21 cellular contexts compared by ENCODE assay signal in genomic region chr17:8739104-8739503, GRCh38. TPM values are rescaled to one million over a fixed set of nuclear protein-coding genes. Genes with fewer than 3 reads are reported as not detected.
DNase-seq lines count a peak whose midpoint lies in the region; ATAC-seq and TF ChIP-seq lines count a peak whose summit lies in the region.
"Had no signal": no experiment of that assay in that cellular context is flagged by ENCODE, and none has a peak within 500 bp of the region (broad histone marks: within the 10 kb centered on the region; RNA-seq: fewer than 3 reads in every experiment).

No MANE protein-coding gene starts in this region.

- no peaks in the 10 kb centered on the region for H3K27me3 ChIP-seq in CD4-positive, alpha-beta memory T cell (ENCODE audit: insufficient read depth, low read length)

- H3K36me3 Mint-ChIP-seq in CD4-positive, alpha-beta memory T cell = no peaks in the 10 kb centered on the region
- no peaks in the 10 kb centered on the region for H3K36me3 Mint-ChIP-seq in T-cell
- H3K36me3 Mint-ChIP-seq in neural crest cell (ENCODE audit: low read depth) = no peaks in the 10 kb centered on the region

- H3K36me3 ChIP-seq in CD4-positive, alpha-beta memory T cell (ENCODE audit: insufficient read depth, low read length) = no peaks in the 10 kb centered on the region

- no peaks in the 10 kb centered on the region for H3K27me3 Mint-ChIP-seq in CD4-positive, alpha-beta memory T cell
- H3K27me3 Mint-ChIP-seq in T-cell (no peaks in the 10 kb centered on the region), neural crest cell (ENCODE audit: low read depth) (peaks cover 8% of the 10 kb centered on the region)
- H3K27me3 Mint-ChIP-seq: stimulated activated naive CD8-positive, alpha-beta T cell treated with anti-CD3 and anti-CD28 coated beads, Interleukin-15, Interleukin-2, amounts not matched to agents 100 ng/mL and 50 ng/mL, for 24 hours had no signal

- H3K4me3 Mint-ChIP-seq in CD4-positive, alpha-beta memory T cell = peak overlapping the region in 6 of 8 donors; percentile 6 to 87 (median 44)
- H3K4me3 Mint-ChIP-seq in T-cell = peak overlapping the region in 2 of 3 donors; percentile 28 to 82
- H3K4me3 Mint-ChIP-seq in neural crest cell = peak overlapping the region; percentile 34

- intact Hi-C loops in CD4-positive, alpha-beta memory T cell (cut with micrococcal nuclease) = no loop called here

- TF ChIP-seq CTCF in neural crest cell (conservative IDR thresholded peaks at IDR 0.05) = no peak

- no peak for ATAC-seq in T-cell (replicated peaks in 1 of 4)
- no peak for ATAC-seq in GM21360 (IDR thresholded peaks at IDR 0.05; ENCODE audit: unreplicated experiment)

- no peak overlapping the region for H3K27ac ChIP-seq in CD4-positive, alpha-beta memory T cell (ENCODE audit: low read depth, low read length)

- H3K4me3 ChIP-seq in CD4-positive, alpha-beta memory T cell (ENCODE audit: low read length in 2 of 2) = no peak overlapping the region

- no peak for DNase-seq in CD4-positive, alpha-beta memory T cell
- DNase-seq in T-cell (no peak), iPS-NIHi11 (ENCODE audit: low spot score) (peak; percentile 79), neural crest cell (ENCODE audit: low read depth, low spot score) (peak; percentile 26), NCI-H2081 (lab: John Stamatoyannopoulos, UW) (no peak), COLO668 (lab: John Stamatoyannopoulos, UW; ENCODE audit: unreplicated experiment) (no peak), pons (ENCODE audit: low spot score) (no peak)
- DNase-seq: activated CD4-positive, CD25-positive, alpha-beta regulatory T cell treated with anti-CD3 and anti-CD28 coated beads, Interleukin-2, amount 50 U/mL, for 72 hours; amygdala; cerebellar nuclear complex; NCI-H1694 treated with DMSO at 0.1 percent for 48 hours; SHP77 had no signal

- POLR2A ChIA-PET in CD4-positive, alpha-beta memory T cell (lab: Charles Lee; ENCODE audit: partially characterized antibody) = no interaction called here
- POLR2A ChIA-PET in T-cell (lab: Charles Lee) = no interaction called here

- peaks cover 14% of the 10 kb centered on the region for H3K4me1 ChIP-seq in CD4-positive, alpha-beta memory T cell (ENCODE audit: insufficient read depth, low read length)

- peaks cover 0 to 3% (median 0%) of the 10 kb centered on the region in 8 donors for H3K9me3 Mint-ChIP-seq in CD4-positive, alpha-beta memory T cell
- H3K9me3 Mint-ChIP-seq in T-cell (no peaks in the 10 kb centered on the region), neural crest cell (no peaks in the 10 kb centered on the region)
- H3K9me3 Mint-ChIP-seq: stimulated activated naive CD8-positive, alpha-beta T cell treated with anti-CD3 and anti-CD28 coated beads, Interleukin-15, Interleukin-2, amounts not matched to agents 100 ng/mL and 50 ng/mL, for 24 hours had no signal

- CTCF ChIA-PET in CD4-positive, alpha-beta memory T cell (lab: Charles Lee; ENCODE audit: partially characterized antibody) = no interaction called here
- CTCF ChIA-PET in T-cell (lab: Charles Lee) = no interaction called here

- peaks cover 7 to 21% (median 12%) of the 10 kb centered on the region in 4 donors for H3K4me1 Mint-ChIP-seq in CD4-positive, alpha-beta memory T cell
- peaks cover 14 to 21% (median 16%) of the 10 kb centered on the region in 3 donors for H3K4me1 Mint-ChIP-seq in T-cell
- peaks cover 16% of the 10 kb centered on the region for H3K4me1 Mint-ChIP-seq in neural crest cell

- H3K9me3 ChIP-seq in CD4-positive, alpha-beta memory T cell (ENCODE audit: control insufficient read depth in 1 of 2, low read length in 2 of 2) = no peaks in the 10 kb centered on the region

- peak overlapping the region in 1 of 7 donors; percentile 58 for H3K27ac Mint-ChIP-seq in CD4-positive, alpha-beta memory T cell
- no peak overlapping the region for H3K27ac Mint-ChIP-seq in T-cell
- H3K27ac Mint-ChIP-seq in neural crest cell (ENCODE audit: unreplicated experiment) = peak overlapping the region; percentile 35

RNA-seq across cellular contexts. Expression of gene CCDC42, which starts 5.5 kb away (rescaled TPM):
- total RNA-seq in CD4-positive, alpha-beta memory T cell = under 1 TPM; 0.32 to 0.64 TPM
- polyA plus RNA-seq in CD4-positive, alpha-beta memory T cell = not detected
- total RNA-seq in T-cell = under 1 TPM in 1 of 5 donors, not detected in 4; 0.46 TPM
- total RNA-seq in neural crest cell = not detected in 2 replicates
- total RNA-seq: endothelial cell of umbilical vein, fibroblast of villous mesenchyme, liver, NCI-H460, renal cortical epithelial cell, urinary bladder had no signal
- polyA plus RNA-seq: endothelial cell of umbilical vein, neural cell had no signal

RNA-seq across cellular contexts. Expression of gene SPDYE4, which starts 19.2 kb away (rescaled TPM):
- not detected for total RNA-seq in CD4-positive, alpha-beta memory T cell
- polyA plus RNA-seq in CD4-positive, alpha-beta memory T cell = not detected
- not detected for total RNA-seq in T-cell
- not detected in 2 replicates for total RNA-seq in neural crest cell
- total RNA-seq: endothelial cell of umbilical vein, fibroblast of villous mesenchyme, liver, NCI-H460, renal cortical epithelial cell, urinary bladder had no signal
- polyA plus RNA-seq: endothelial cell of umbilical vein, liver, neural cell, urinary bladder had no signal

Comparison
In these comparisons a context has a peak if more than half of its experiments do, and no peak if none do; other contexts are left out.
1. DNase-seq: peak in iPS-NIHi11 (single experiment) and neural crest cell (single experiment); none in CD4-positive, alpha-beta memory T cell (0 of 5), T-cell (0 of 34), NCI-H2081 (0 of 2), COLO668 (single experiment) and pons (single experiment).
2. Peak in every context shown above with its lines, with median percentiles within 50 percentile points of each other: H3K4me3 Mint-ChIP-seq.